Comparison of ENCODE assay signal across 8 cellular contexts in the genomic region with DNA sequence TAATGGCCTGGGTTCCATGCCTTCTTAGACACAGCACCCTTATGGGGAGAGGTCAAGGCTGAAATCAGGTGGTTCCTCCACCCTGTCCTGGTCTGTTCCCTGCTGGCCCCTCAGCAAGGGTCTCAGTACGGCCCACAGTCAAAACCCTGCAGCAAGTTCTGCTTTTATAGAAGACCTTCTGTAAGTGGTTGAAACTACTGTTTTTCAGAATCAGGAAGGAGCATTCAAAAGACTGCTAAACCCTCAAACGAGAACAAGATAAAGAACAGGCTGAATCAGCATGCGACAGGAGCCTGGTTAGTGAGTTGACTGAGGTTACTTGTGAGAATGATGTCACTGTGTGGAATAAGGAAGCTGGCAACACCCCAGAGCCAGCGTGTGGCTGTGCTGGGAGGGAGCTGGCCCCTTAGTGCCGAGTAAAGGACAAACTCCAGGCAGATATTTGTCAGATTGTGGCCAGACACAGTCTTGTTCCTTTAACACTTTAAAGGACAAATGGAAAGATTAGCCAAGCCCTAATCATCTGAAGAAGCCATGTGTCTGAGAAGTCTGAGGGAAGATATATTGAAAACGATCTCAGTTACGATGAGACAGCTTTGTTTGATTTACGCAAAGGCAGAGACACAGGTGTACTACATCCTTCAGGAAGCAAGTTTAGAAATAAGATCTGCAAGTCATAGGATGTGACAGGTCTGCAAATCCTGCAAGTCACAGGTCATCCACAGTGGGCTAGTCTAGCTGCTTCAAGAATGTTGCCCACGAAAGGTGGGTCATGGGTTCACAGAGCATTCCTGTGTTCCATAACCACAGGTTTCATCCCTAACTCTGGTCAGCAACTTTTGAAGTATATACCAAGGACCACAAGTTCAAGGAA. TPM values are rescaled to one million over a fixed set of nuclear protein-coding genes. Genes with fewer than 3 reads are reported as not detected.
DNase-seq lines count a peak whose midpoint lies in the region; ATAC-seq and TF ChIP-seq lines count a peak whose summit lies in the region.

No MANE protein-coding gene starts in this region.

- ATAC-seq in GM18511 (IDR thresholded peaks at IDR 0.05; ENCODE audit: unreplicated experiment) (peak; percentile 93), HG03060 (IDR thresholded peaks at IDR 0.05; ENCODE audit: low read depth, unreplicated experiment) (peak; percentile 81), left lobe of liver (peak; percentile 67), GM18517 (IDR thresholded peaks at IDR 0.05; ENCODE audit: unreplicated experiment) (no peak)

- peak overlapping the region in 3 of 5 experiments; percentile 81 to 88 (median 82) for H3K27ac Mint-ChIP-seq in brain

- peaks cover 0 to 2% (median 0%) of the 10 kb centered on the region in 5 experiments for H3K9me3 Mint-ChIP-seq in brain

- H3K4me1 Mint-ChIP-seq in brain = peaks cover 12% of the 10 kb centered on the region

- peak; percentile 90 for DNase-seq in SIG-M5 (lab: John Stamatoyannopoulos, UW)
- peak; percentile 55 for DNase-seq in left lobe of liver (ENCODE audit: low spot score)
- peak; percentile 17 to 34 for DNase-seq in stimulated activated CD8-positive, alpha-beta memory T cell treated with anti-CD3 and anti-CD28 coated beads, Interleukin-15, amount 100 ng/mL, for 4 hours (ENCODE audit: low read depth in 2 of 2)
- DNase-seq in DMS153 treated with DMSO at 0.1 percent for 48 hours (lab: John Stamatoyannopoulos, UW; ENCODE audit: unreplicated experiment) = no peak

- H3K4me3 Mint-ChIP-seq in brain = peak overlapping the region in 1 of 5 experiments; percentile 16

- peaks cover 26% of the 10 kb centered on the region for H3K36me3 Mint-ChIP-seq in brain

- no peak for TF ChIP-seq CTCF in brain (conservative IDR thresholded peaks at IDR 0.05)

- H3K27me3 Mint-ChIP-seq in brain = no peaks in the 10 kb centered on the region

RNA-seq across cellular contexts. Expression of gene B3GNT5, which starts 54.0 kb away (rescaled TPM):
- polyA plus RNA-seq in brain (ENCODE audit: insufficient read depth, low read depth, low replicate concordance) = 5.4 TPM
- 0.70 TPM for total RNA-seq in left lobe of liver
